21 cellular contexts compared by ENCODE assay signal in the genomic region with DNA sequence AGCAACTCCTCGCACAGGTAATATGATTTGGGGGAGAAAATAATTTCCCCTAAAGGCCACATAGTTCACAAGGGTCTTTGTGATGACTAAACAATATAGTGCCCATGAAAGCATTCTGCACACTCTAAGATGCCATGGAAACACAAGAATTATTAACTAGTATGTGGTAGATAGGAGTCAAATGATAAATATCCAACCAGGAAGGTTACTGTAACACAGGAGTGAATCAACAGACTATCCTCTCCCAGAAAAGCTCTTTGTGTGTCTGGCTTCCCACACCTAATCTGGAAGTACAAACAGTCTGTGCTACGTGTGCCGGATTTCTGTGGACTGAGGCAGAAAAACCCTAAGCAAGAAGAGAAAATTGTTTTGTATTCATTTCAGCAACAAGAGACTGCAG.
"Had no signal": no experiment of that assay in that cellular context is flagged by ENCODE, and none has a peak within 500 bp of the region (broad histone marks: within the 10 kb centered on the region; RNA-seq: fewer than 3 reads in every experiment).

No MANE protein-coding gene starts in this region.

- H3K4me2 ChIP-seq: SK-N-SH had no signal

- ATAC-seq: HepG2 had no signal

- H3K4me3 ChIP-seq: MG63 had no signal

- H3K9me3 ChIP-seq: MG63, SK-N-SH had no signal

- DNase-seq: IMR-90, Karpas-422, KG1, MG63, NCI-H1092, NCI-H1105 treated with DMSO at 0.1 percent for 48 hours, NCI-H1417 treated with DMSO at 0.1 percent for 48 hours, NCI-H146, NCI-H1694 treated with DMSO at 0.1 percent for 48 hours, NCI-H1930, NCI-H2081, NCI-H2107, NCI-H2227 treated with DMSO at 0.1 percent for 48 hours, NCI-H524 treated with DMSO at 0.1 percent for 48 hours, NCI-H69, NCI-H774, Right ventricle myocardium superior, RPMI8226, SIG-M5, SK-N-SH had no signal

- H3K9ac ChIP-seq: SK-N-SH had no signal

- H3K36me3 ChIP-seq: MG63 had no signal
